17 cellular contexts compared by ENCODE assay signal in genomic region chr5:50922942-50923767, GRCh38.
A peak's percentile ranks its signal among the peaks of the same experiment; 100 is the strongest.
DNase-seq lines count a peak whose midpoint lies in the region; ATAC-seq and TF ChIP-seq lines count a peak whose summit lies in the region.
"Had no signal": no experiment of that assay in that cellular context is flagged by ENCODE, and none has a peak within 500 bp of the region (broad histone marks: within the 10 kb centered on the region; RNA-seq: fewer than 3 reads in every experiment).

No MANE protein-coding gene starts in this region.

- no peak overlapping the region for H3K27ac Mint-ChIP-seq in activated naive CD4-positive, alpha-beta T cell treated with anti-CD3 and anti-CD28 coated beads for 36 hours
- H3K27ac Mint-ChIP-seq in activated CD8-positive, alpha-beta T cell treated with anti-CD3 and anti-CD28 coated beads for 36 hours, result no peak overlapping the region
- H3K27ac Mint-ChIP-seq: activated CD4-positive, alpha-beta T cell treated with anti-CD3 and anti-CD28 coated beads, Interleukin-2, amount 10 ng/mL, durations not matched to agents 7 days and 5 days; stimulated activated naive CD8-positive, alpha-beta T cell treated with anti-CD3 and anti-CD28 coated beads, Interleukin-15, amount 100 ng/mL, for 72 hours; T-helper 17 cell had no signal

- H3K4me3 ChIP-seq in KMS-11 (IDR thresholded peaks at IDR 0.05; ENCODE audit: insufficient read depth, low read depth, low read length) (no peak overlapping the region), endocrine pancreas (ENCODE audit: control insufficient read depth, insufficient read depth, low read length) (peak overlapping the region; percentile 18), osteoblast (ENCODE audit: insufficient read depth, low read length) (peak overlapping the region; percentile 42)
- H3K4me3 ChIP-seq: BLaER1 treated with 17β-estradiol and CSF1 and Interleukin-3, amounts not matched to agents 10 nM and 100 nM had no signal

- no peaks in the 10 kb centered on the region for H4K20me1 ChIP-seq in KMS-11 (ENCODE audit: insufficient read depth)
- no peaks in the 10 kb centered on the region for H4K20me1 ChIP-seq in osteoblast (ENCODE audit: insufficient read depth, low read length)
- H4K20me1 ChIP-seq: BLaER1 treated with 17β-estradiol and CSF1 and Interleukin-3, amounts not matched to agents 10 nM and 100 nM had no signal

- TF ChIP-seq CTCF in KMS-11 (conservative IDR thresholded peaks at IDR 0.05; ENCODE audit: low read depth, low read length) (peak; percentile 14; the same call in 1 of the 2 replicates), osteoblast (IDR thresholded peaks at IDR 0.05; ENCODE audit: extremely low read depth, low read depth, low read length) (no peak)
- no peak for TF ChIP-seq CTCF in activated CD8-positive, alpha-beta T cell treated with anti-CD3 and anti-CD28 coated beads for 36 hours (IDR thresholded peaks at IDR 0.05)

- H3K27me3 ChIP-seq in KMS-11 (ENCODE audit: insufficient read depth, low read depth), result no peaks in the 10 kb centered on the region
- H3K27me3 ChIP-seq in endocrine pancreas (ENCODE audit: control insufficient read depth, insufficient read depth, low read length), result no peaks in the 10 kb centered on the region
- no peaks in the 10 kb centered on the region for H3K27me3 ChIP-seq in osteoblast (ENCODE audit: insufficient read depth, low read length)
- H3K27me3 ChIP-seq: BLaER1 treated with 17β-estradiol and CSF1 and Interleukin-3, amounts not matched to agents 10 nM and 100 nM had no signal

- H2AFZ ChIP-seq in KMS-11 (ENCODE audit: low read depth) (0 out of 2 replicates have a peak overlapping the region, but pooled peaks have one; percentile 26), osteoblast (ENCODE audit: low read length) (peak overlapping the region; percentile 22)

- no peak overlapping the region for H3K4me3 Mint-ChIP-seq in activated naive CD4-positive, alpha-beta T cell treated with anti-CD3 and anti-CD28 coated beads for 36 hours
- no peak overlapping the region for H3K4me3 Mint-ChIP-seq in activated CD8-positive, alpha-beta T cell treated with anti-CD3 and anti-CD28 coated beads for 36 hours
- H3K4me3 Mint-ChIP-seq: activated CD4-positive, alpha-beta T cell treated with anti-CD3 and anti-CD28 coated beads, Interleukin-2, amount 10 ng/mL, durations not matched to agents 7 days and 5 days; central memory CD8-positive, alpha-beta T cell; T-helper 17 cell had no signal

- no peaks in the 10 kb centered on the region for H3K9me3 ChIP-seq in endocrine pancreas (ENCODE audit: control insufficient read depth, low read length)
- no peaks in the 10 kb centered on the region for H3K9me3 ChIP-seq in osteoblast (ENCODE audit: low read depth, low read length)

- POLR2A ChIA-PET in activated CD8-positive, alpha-beta T cell treated with anti-CD3 and anti-CD28 coated beads for 36 hours (lab: Charles Lee), result no interaction called here

- H3K4me1 Mint-ChIP-seq in activated naive CD4-positive, alpha-beta T cell treated with anti-CD3 and anti-CD28 coated beads for 36 hours (ENCODE audit: low read depth), result no peaks in the 10 kb centered on the region
- no peaks in the 10 kb centered on the region for H3K4me1 Mint-ChIP-seq in activated CD8-positive, alpha-beta T cell treated with anti-CD3 and anti-CD28 coated beads for 36 hours (ENCODE audit: low read depth)
- H3K4me1 Mint-ChIP-seq: activated CD4-positive, alpha-beta T cell treated with anti-CD3 and anti-CD28 coated beads, Interleukin-2, amount 10 ng/mL, durations not matched to agents 7 days and 5 days; central memory CD8-positive, alpha-beta T cell; stimulated activated naive CD8-positive, alpha-beta T cell treated with anti-CD3 and anti-CD28 coated beads, Interleukin-15, amount 100 ng/mL, for 72 hours; T-helper 17 cell had no signal

- CTCF ChIA-PET in activated naive CD4-positive, alpha-beta T cell treated with anti-CD3 and anti-CD28 coated beads for 36 hours (lab: Charles Lee), result no interaction called here
- CTCF ChIA-PET in activated CD8-positive, alpha-beta T cell treated with anti-CD3 and anti-CD28 coated beads for 36 hours (lab: Charles Lee), result no interaction called here

- no peak for ATAC-seq in activated CD8-positive, alpha-beta T cell treated with anti-CD3 and anti-CD28 coated beads for 36 hours
- no peak for ATAC-seq in HG03469 (IDR thresholded peaks at IDR 0.05; ENCODE audit: unreplicated experiment)

- H3K9me3 Mint-ChIP-seq in activated naive CD4-positive, alpha-beta T cell treated with anti-CD3 and anti-CD28 coated beads for 36 hours, result no peaks in the 10 kb centered on the region
- H3K9me3 Mint-ChIP-seq in activated CD8-positive, alpha-beta T cell treated with anti-CD3 and anti-CD28 coated beads for 36 hours, result no peaks in the 10 kb centered on the region
- H3K9me3 Mint-ChIP-seq: activated CD4-positive, alpha-beta T cell treated with anti-CD3 and anti-CD28 coated beads, Interleukin-2, amount 10 ng/mL, durations not matched to agents 7 days and 5 days; central memory CD8-positive, alpha-beta T cell; stimulated activated naive CD8-positive, alpha-beta T cell treated with anti-CD3 and anti-CD28 coated beads, Interleukin-15, amount 100 ng/mL, for 72 hours had no signal

- intact Hi-C loops in activated naive CD4-positive, alpha-beta T cell treated with anti-CD3 and anti-CD28 coated beads for 36 hours (cut with micrococcal nuclease), result no loop called here
- intact Hi-C loops in activated CD8-positive, alpha-beta T cell treated with anti-CD3 and anti-CD28 coated beads for 36 hours (cut with micrococcal nuclease), result no loop called here

- H3K4me1 ChIP-seq in KMS-11 (ENCODE audit: low read depth, poor library complexity, severe bottlenecking) (no peaks in the 10 kb centered on the region), endocrine pancreas (ENCODE audit: control insufficient read depth, insufficient read depth, low read length) (no peaks in the 10 kb centered on the region), osteoblast (ENCODE audit: insufficient read depth, low read length) (no peaks in the 10 kb centered on the region)
- H3K4me1 ChIP-seq: BLaER1 treated with 17β-estradiol and CSF1 and Interleukin-3, amounts not matched to agents 10 nM and 100 nM had no signal

- no peak overlapping the region for H3K27ac ChIP-seq in KMS-11
- H3K27ac ChIP-seq in osteoblast (ENCODE audit: low read depth, low read length), result no peak overlapping the region
- H3K27ac ChIP-seq: BLaER1 treated with 17β-estradiol and CSF1 and Interleukin-3, amounts not matched to agents 10 nM and 100 nM had no signal

- H3K79me2 ChIP-seq in KMS-11 (ENCODE audit: insufficient read depth, low read depth), result no peaks in the 10 kb centered on the region
- no peaks in the 10 kb centered on the region for H3K79me2 ChIP-seq in osteoblast (ENCODE audit: insufficient read depth, low read length)

- peaks cover 16% of the 10 kb centered on the region for H3K27me3 Mint-ChIP-seq in activated naive CD4-positive, alpha-beta T cell treated with anti-CD3 and anti-CD28 coated beads for 36 hours (ENCODE audit: low read depth)
- H3K27me3 Mint-ChIP-seq in activated CD8-positive, alpha-beta T cell treated with anti-CD3 and anti-CD28 coated beads for 36 hours, result peaks cover 8% of the 10 kb centered on the region

- no peaks in the 10 kb centered on the region for H3K36me3 Mint-ChIP-seq in activated naive CD4-positive, alpha-beta T cell treated with anti-CD3 and anti-CD28 coated beads for 36 hours (ENCODE audit: low read depth)
- no peaks in the 10 kb centered on the region for H3K36me3 Mint-ChIP-seq in activated CD8-positive, alpha-beta T cell treated with anti-CD3 and anti-CD28 coated beads for 36 hours (ENCODE audit: low read depth)

- DNase-seq in ELF-1 (ENCODE audit: low read depth, low spot score) (peak; percentile 2), osteoblast (ENCODE audit: insufficient read length, low spot score, missing footprints) (no peak)
- DNase-seq in activated naive CD4-positive, alpha-beta T cell treated with anti-CD3 and anti-CD28 coated beads for 36 hours, result no peak
- DNase-seq in activated CD8-positive, alpha-beta T cell treated with anti-CD3 and anti-CD28 coated beads for 36 hours, result no peak
- no peak for DNase-seq in stimulated activated naive CD4-positive, alpha-beta T cell treated with Interleukin-2 at 50 U/mL for 16 hours (lab: John Stamatoyannopoulos, UW)
- DNase-seq: EL, glutamatergic neuron, NCI-H187 treated with DMSO at 0.1 percent for 48 hours, NCI-H524 treated with DMSO at 0.1 percent for 48 hours, T-helper 17 cell had no signal

- H3K4me2 ChIP-seq in KMS-11, result no peak overlapping the region
- H3K4me2 ChIP-seq in osteoblast (ENCODE audit: insufficient read depth, low read length), result no peak overlapping the region
- H3K4me2 ChIP-seq: BLaER1 treated with 17β-estradiol and CSF1 and Interleukin-3, amounts not matched to agents 10 nM and 100 nM had no signal

- H3K36me3 ChIP-seq in KMS-11 (ENCODE audit: insufficient read depth), result no peaks in the 10 kb centered on the region
- no peaks in the 10 kb centered on the region for H3K36me3 ChIP-seq in endocrine pancreas (ENCODE audit: control insufficient read depth, insufficient read depth, low read length)
- H3K36me3 ChIP-seq in osteoblast (ENCODE audit: insufficient read depth, low read length), result no peaks in the 10 kb centered on the region
- H3K36me3 ChIP-seq: BLaER1 treated with 17β-estradiol and CSF1 and Interleukin-3, amounts not matched to agents 10 nM and 100 nM had no signal

- H3K9ac ChIP-seq in KMS-11, result no peak overlapping the region
- no peak overlapping the region for H3K9ac ChIP-seq in endocrine pancreas (ENCODE audit: control insufficient read depth, insufficient read depth, low read length)
- H3K9ac ChIP-seq: BLaER1 treated with 17β-estradiol and CSF1 and Interleukin-3, amounts not matched to agents 10 nM and 100 nM had no signal
